Comparison of ENCODE assay signal across 14 cellular contexts in genomic region chr2:137967042-137967441, GRCh38. TPM values are rescaled to one million over a fixed set of nuclear protein-coding genes. Genes with fewer than 3 reads are reported as not detected.
"Had no signal": no experiment of that assay in that cellular context is flagged by ENCODE, and none has a peak within 500 bp of the region (broad histone marks: within the 10 kb centered on the region; RNA-seq: fewer than 3 reads in every experiment).

No MANE protein-coding gene starts in this region.

- H3K36me3 Mint-ChIP-seq: naive thymus-derived CD4-positive, alpha-beta T cell had no signal

- H3K9me3 ChIP-seq: colonic mucosa, neutrophil had no signal

- H3K4me3 Mint-ChIP-seq: activated CD8-positive, alpha-beta T cell treated with anti-CD3 and anti-CD28 coated beads for 36 hours; naive thymus-derived CD4-positive, alpha-beta T cell had no signal

- H3K27me3 ChIP-seq: colonic mucosa, neutrophil had no signal

- H3K36me3 ChIP-seq: colonic mucosa, neutrophil had no signal

- H3K27ac Mint-ChIP-seq: activated CD8-positive, alpha-beta T cell treated with anti-CD3 and anti-CD28 coated beads for 36 hours; naive thymus-derived CD4-positive, alpha-beta T cell had no signal

- H3K27ac ChIP-seq: colonic mucosa, neutrophil had no signal

- DNase-seq: activated CD8-positive, alpha-beta memory T cell treated with anti-CD3 and anti-CD28 coated beads, Interleukin-2, amount 50 U/mL, for 48 hours; activated CD8-positive, alpha-beta T cell treated with anti-CD3 and anti-CD28 coated beads for 36 hours; colonic mucosa; effector CD8-positive, alpha-beta T cell; left ventricle myocardium superior; midbrain; naive thymus-derived CD4-positive, alpha-beta T cell; stimulated activated CD4-positive, alpha-beta T cell treated with anti-CD3 and anti-CD28 coated beads, Interleukin-2, amount 100 ng/mL, for 24 hours; stimulated activated naive CD4-positive, alpha-beta T cell; T-helper 9 cell had no signal

- H3K9me3 Mint-ChIP-seq: activated CD8-positive, alpha-beta T cell treated with anti-CD3 and anti-CD28 coated beads for 36 hours; naive thymus-derived CD4-positive, alpha-beta T cell had no signal

- FAIRE-seq: frontal cortex, keratinocyte had no signal

- ATAC-seq: activated CD8-positive, alpha-beta T cell treated with anti-CD3 and anti-CD28 coated beads for 36 hours; left ventricle myocardium superior; naive thymus-derived CD4-positive, alpha-beta T cell; sciatic nerve had no signal

- H3K4me1 ChIP-seq: colonic mucosa had no signal

RNA-seq across cellular contexts. Expression of gene HNMT, which starts 2.8 kb away (rescaled TPM):
- total RNA-seq: activated CD8-positive, alpha-beta T cell treated with anti-CD3 and anti-CD28 coated beads for 36 hours had no signal
- polyA plus RNA-seq: naive thymus-derived CD4-positive, alpha-beta T cell had no signal
